Comparison of ENCODE assay signal across 1 cellular context in genomic region chr2:85327757-85328617, GRCh38.
TF ChIP-seq lines count a peak whose summit lies in the region.

Gene TGOLN2, minus strand, starts transcription at chr2:85327989. Its CDS starts 27 bp downstream, at chr2:85327962.

TF ChIP-seq in HepG2, 621 proteins besides CTCF, POLR2A, EP300 and RAD21 (continued from another document and continues in another):
- peak; percentile 75 for TF ChIP-seq FOXP4 (CRISPR knock-in tag; IDR thresholded peaks at IDR 0.05)
- TF ChIP-seq MTA3 (CRISPR knock-in tag; IDR thresholded peaks at IDR 0.05): no peak
- TF ChIP-seq KDM1A (CRISPR knock-in tag; IDR thresholded peaks at IDR 0.05): no peak
- 0 out of 2 replicates have a peak, but pooled peaks have one; percentile 91 for TF ChIP-seq ZNF678 (CRISPR knock-in tag; IDR thresholded peaks at IDR 0.05)
- TF ChIP-seq SRSF9 (IDR thresholded peaks at IDR 0.05; ENCODE audit: borderline replicate concordance, insufficient read depth, low read depth, low read length, poor library complexity, severe bottlenecking): no peak
- no peak for TF ChIP-seq KDM6A (CRISPR knock-in tag; IDR thresholded peaks at IDR 0.05; ENCODE audit: low read depth)
- TF ChIP-seq ETV5 (CRISPR knock-in tag; IDR thresholded peaks at IDR 0.05; ENCODE audit: borderline replicate concordance): peak; percentile 89
- no peak for TF ChIP-seq SYNCRIP (IDR thresholded peaks at IDR 0.05; ENCODE audit: insufficient read depth, low read depth, low read length)
- no peak for TF ChIP-seq TEAD3 (CRISPR knock-in tag; optimal IDR thresholded peaks at IDR 0.05; ENCODE audit: borderline replicate concordance)
- TF ChIP-seq FIP1L1 (IDR thresholded peaks at IDR 0.05; ENCODE audit: borderline replicate concordance, insufficient read depth, low read depth, low read length): 0 out of 2 replicates have a peak, but pooled peaks have one; percentile 83
- 0 out of 2 replicates have a peak, but pooled peaks have one; percentile 16 for TF ChIP-seq ZNF644 (CRISPR knock-in tag; IDR thresholded peaks at IDR 0.05; ENCODE audit: low read depth)
- peak; percentile 65 for TF ChIP-seq THRA (CRISPR knock-in tag; IDR thresholded peaks at IDR 0.05; ENCODE audit: borderline replicate concordance)
- no peak for TF ChIP-seq ZNF251 (CRISPR knock-in tag; IDR thresholded peaks at IDR 0.05)
- peak; percentile 93; the same call in 1 of the 2 replicates for TF ChIP-seq THAP8 (CRISPR knock-in tag; IDR thresholded peaks at IDR 0.05; ENCODE audit: borderline replicate concordance)
- no peak; the same call in none of the 2 replicates for TF ChIP-seq MLX (CRISPR knock-in tag; IDR thresholded peaks at IDR 0.05)
- no peak for TF ChIP-seq DPF2 (CRISPR knock-in tag; IDR thresholded peaks at IDR 0.05; ENCODE audit: borderline replicate concordance, low read depth)
- peak; percentile 73 for TF ChIP-seq E2F5 (CRISPR knock-in tag; conservative IDR thresholded peaks at IDR 0.05)
- peak; percentile 97 for TF ChIP-seq ZSCAN12 (CRISPR knock-in tag; IDR thresholded peaks at IDR 0.05)
- peak; percentile 93 for TF ChIP-seq ZNF329 (CRISPR knock-in tag; IDR thresholded peaks at IDR 0.05; ENCODE audit: low read depth)
- no peak for TF ChIP-seq HMGA1 (CRISPR knock-in tag; conservative IDR thresholded peaks at IDR 0.05)
- no peak; the same call in none of the 2 replicates for TF ChIP-seq HMG20B (CRISPR knock-in tag; conservative IDR thresholded peaks at IDR 0.05)
- peak; percentile 99 for TF ChIP-seq ZNF687 (CRISPR knock-in tag; IDR thresholded peaks at IDR 0.05)
- TF ChIP-seq HNF4A (CRISPR knock-in tag; IDR thresholded peaks at IDR 0.05): peak; percentile 53
- TF ChIP-seq ZNF17 (CRISPR knock-in tag; IDR thresholded peaks at IDR 0.05): peak; percentile 69; the same call in 1 of the 2 replicates
- peak; percentile 32; the same call in 1 of the 2 replicates for TF ChIP-seq STAG1 (CRISPR knock-in tag; IDR thresholded peaks at IDR 0.05)
- no peak; the same call in 1 of the 2 replicates for TF ChIP-seq ZNF780A (CRISPR knock-in tag; IDR thresholded peaks at IDR 0.05)
- no peak for TF ChIP-seq ZNF326 (CRISPR knock-in tag; IDR thresholded peaks at IDR 0.05; ENCODE audit: borderline replicate concordance)
- TF ChIP-seq ZNF605 (CRISPR knock-in tag; IDR thresholded peaks at IDR 0.05): peak; percentile 98
- peak; percentile 75 for TF ChIP-seq CREB1 (IDR thresholded peaks at IDR 0.05)
- TF ChIP-seq CREB1 (CRISPR knock-in tag; IDR thresholded peaks at IDR 0.05): peak; percentile 93
- peak; percentile 94 for TF ChIP-seq TFDP1 (CRISPR knock-in tag; IDR thresholded peaks at IDR 0.05; ENCODE audit: borderline replicate concordance)
- peak; percentile 54; the same call in 1 of the 2 replicates for TF ChIP-seq ZNF646 (CRISPR knock-in tag; IDR thresholded peaks at IDR 0.05)
- peak; percentile 86; the same call in 1 of the 2 replicates for TF ChIP-seq SNAPC4 (CRISPR knock-in tag; IDR thresholded peaks at IDR 0.05)
